In genomic region chr6:154916857-154917256, GRCh38 we compare ENCODE assay signal across 27 cellular contexts.
"Had no signal": no experiment of that assay in that cellular context is flagged by ENCODE, and none has a peak within 500 bp of the region (broad histone marks: within the 10 kb centered on the region; RNA-seq: fewer than 3 reads in every experiment).

No MANE protein-coding gene starts in this region.

- H3K27me3 ChIP-seq: body of pancreas, colonic mucosa, gastroesophageal sphincter, ovary, right lobe of liver, stomach, transverse colon had no signal

- ATAC-seq: body of pancreas; effector memory CD8-positive, alpha-beta T cell; gastroesophageal sphincter; left colon; right lobe of liver had no signal

- H3K4me1 ChIP-seq: body of pancreas, colonic mucosa, gastroesophageal sphincter, right lobe of liver, stomach, transverse colon had no signal

- H3K9me3 Mint-ChIP-seq: activated CD4-positive, alpha-beta memory T cell treated with anti-CD3 and anti-CD28 coated beads for 36 hours; activated CD4-positive, alpha-beta T cell treated with anti-CD3 and anti-CD28 coated beads, Interleukin-2, amount 10 ng/mL, durations not matched to agents 24 days and 14 days; activated naive CD4-positive, alpha-beta T cell treated with anti-CD3 and anti-CD28 coated beads, Interleukin-2, amount 50 U/mL, for 72 hours; activated T-cell treated with anti-CD3 and anti-CD28 coated beads, Interleukin-2, amount 50 U/mL, for 24 hours; activated T-helper 2 cell treated with anti-CD3 and anti-CD28 coated beads, Interferon-gamma antibody, Interleukin-2, Interleukin-4, amounts not matched to agents 10 μg/mL and 5 μg/mL and 100 μg/mL, durations not matched to agents 14 hours and 24 hours and 36 hours; effector memory CD8-positive, alpha-beta T cell; immature natural killer cell; nephron progenitor cell had no signal

- H3K4me3 ChIP-seq: body of pancreas, colonic mucosa, gastroesophageal sphincter, ovary, right lobe of liver, stomach, transverse colon had no signal

- H3K27ac ChIP-seq: body of pancreas, colonic mucosa, gastroesophageal sphincter, ovary, right lobe of liver, stomach, transverse colon had no signal

- DNase-seq: activated CD4-positive, alpha-beta memory T cell treated with anti-CD3 and anti-CD28 coated beads for 36 hours; activated CD4-positive, alpha-beta T cell treated with anti-CD3 and anti-CD28 coated beads, Interleukin-2, amount 10 ng/mL, durations not matched to agents 24 days and 14 days; activated CD4-positive, CD25-positive, alpha-beta regulatory T cell treated with anti-CD3 and anti-CD28 coated beads, Interleukin-2, amount 50 U/mL, for 72 hours; activated CD8-positive, alpha-beta memory T cell treated with anti-CD3 and anti-CD28 coated beads, Interleukin-2, amount 50 U/mL, for 4 hours; activated naive CD4-positive, alpha-beta T cell; activated T-cell treated with anti-CD3 and anti-CD28 coated beads, Interleukin-2, amount 50 U/mL, for 24 hours; body of pancreas; cerebellar nuclear complex; colonic mucosa; effector memory CD8-positive, alpha-beta T cell; erythroblast; hypothalamus; immature natural killer cell; kidney; left colon; mammary epithelial cell; nephron progenitor cell; ovary; right lobe of liver; stimulated activated CD4-positive, alpha-beta T cell treated with anti-CD3 and anti-CD28 coated beads, Interleukin-2, amount 100 ng/mL, for 48 hours; stomach; T-helper 9 cell; transverse colon had no signal

- H3K4me3 Mint-ChIP-seq: activated CD4-positive, alpha-beta memory T cell treated with anti-CD3 and anti-CD28 coated beads for 36 hours; activated CD4-positive, alpha-beta T cell treated with anti-CD3 and anti-CD28 coated beads, Interleukin-2, amount 10 ng/mL, durations not matched to agents 24 days and 14 days; activated T-cell treated with anti-CD3 and anti-CD28 coated beads, Interleukin-2, amount 50 U/mL, for 24 hours; effector memory CD8-positive, alpha-beta T cell; immature natural killer cell; nephron progenitor cell had no signal

- H3K36me3 Mint-ChIP-seq: activated CD4-positive, alpha-beta memory T cell treated with anti-CD3 and anti-CD28 coated beads for 36 hours; activated naive CD4-positive, alpha-beta T cell treated with anti-CD3 and anti-CD28 coated beads, Interleukin-2, amount 50 U/mL, for 72 hours had no signal

- H3K36me3 ChIP-seq: colonic mucosa, ovary, right lobe of liver, transverse colon had no signal

- H3K27me3 Mint-ChIP-seq: activated CD4-positive, alpha-beta memory T cell treated with anti-CD3 and anti-CD28 coated beads for 36 hours; activated CD4-positive, alpha-beta T cell treated with anti-CD3 and anti-CD28 coated beads, Interleukin-2, amount 10 ng/mL, durations not matched to agents 24 days and 14 days; activated T-cell treated with anti-CD3 and anti-CD28 coated beads, Interleukin-2, amount 50 U/mL, for 24 hours; effector memory CD8-positive, alpha-beta T cell; progenitor cell of endocrine pancreas had no signal

- H3K9me3 ChIP-seq: body of pancreas, colonic mucosa, gastroesophageal sphincter, ovary, right lobe of liver, stomach, transverse colon had no signal

- H3K27ac Mint-ChIP-seq: activated CD4-positive, alpha-beta memory T cell treated with anti-CD3 and anti-CD28 coated beads for 36 hours; activated CD4-positive, alpha-beta T cell treated with anti-CD3 and anti-CD28 coated beads, Interleukin-2, amount 10 ng/mL, durations not matched to agents 24 days and 14 days; activated naive CD4-positive, alpha-beta T cell treated with anti-CD3 and anti-CD28 coated beads, Interleukin-2, amount 50 U/mL, for 72 hours; activated T-cell treated with anti-CD3 and anti-CD28 coated beads, Interleukin-2, amount 50 U/mL, for 24 hours; activated T-helper 2 cell treated with anti-CD3 and anti-CD28 coated beads, Interferon-gamma antibody, Interleukin-2, Interleukin-4, amounts not matched to agents 10 μg/mL and 5 μg/mL and 100 μg/mL, durations not matched to agents 14 hours and 24 hours and 36 hours; effector memory CD8-positive, alpha-beta T cell; nephron progenitor cell; progenitor cell of endocrine pancreas had no signal
